Comparison of ENCODE assay signal across 1 cellular context in the genomic region with DNA sequence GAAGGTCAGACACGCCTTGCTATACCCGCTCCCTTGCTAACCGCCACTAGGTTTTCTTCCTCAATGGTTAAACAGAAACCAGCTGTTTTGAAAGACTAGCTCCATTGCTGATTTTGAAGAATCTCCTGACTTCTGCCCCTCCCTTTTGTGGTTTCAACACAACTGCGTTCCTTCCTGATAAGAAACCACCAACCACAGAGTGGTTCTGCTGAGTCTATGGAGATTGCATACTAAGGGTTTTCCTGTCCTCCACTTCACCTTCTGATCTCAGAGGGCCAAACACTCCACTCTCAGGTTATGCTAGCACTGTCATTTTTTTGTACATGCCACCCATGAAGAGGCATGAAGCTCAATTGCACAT.
TF ChIP-seq lines count a peak whose summit lies in the region.

No MANE protein-coding gene starts in this region.

TF ChIP-seq in K562, 482 proteins besides CTCF, POLR2A, EP300 and RAD21 (continued from another document and continues in another):
- TF ChIP-seq, protein P1, sequence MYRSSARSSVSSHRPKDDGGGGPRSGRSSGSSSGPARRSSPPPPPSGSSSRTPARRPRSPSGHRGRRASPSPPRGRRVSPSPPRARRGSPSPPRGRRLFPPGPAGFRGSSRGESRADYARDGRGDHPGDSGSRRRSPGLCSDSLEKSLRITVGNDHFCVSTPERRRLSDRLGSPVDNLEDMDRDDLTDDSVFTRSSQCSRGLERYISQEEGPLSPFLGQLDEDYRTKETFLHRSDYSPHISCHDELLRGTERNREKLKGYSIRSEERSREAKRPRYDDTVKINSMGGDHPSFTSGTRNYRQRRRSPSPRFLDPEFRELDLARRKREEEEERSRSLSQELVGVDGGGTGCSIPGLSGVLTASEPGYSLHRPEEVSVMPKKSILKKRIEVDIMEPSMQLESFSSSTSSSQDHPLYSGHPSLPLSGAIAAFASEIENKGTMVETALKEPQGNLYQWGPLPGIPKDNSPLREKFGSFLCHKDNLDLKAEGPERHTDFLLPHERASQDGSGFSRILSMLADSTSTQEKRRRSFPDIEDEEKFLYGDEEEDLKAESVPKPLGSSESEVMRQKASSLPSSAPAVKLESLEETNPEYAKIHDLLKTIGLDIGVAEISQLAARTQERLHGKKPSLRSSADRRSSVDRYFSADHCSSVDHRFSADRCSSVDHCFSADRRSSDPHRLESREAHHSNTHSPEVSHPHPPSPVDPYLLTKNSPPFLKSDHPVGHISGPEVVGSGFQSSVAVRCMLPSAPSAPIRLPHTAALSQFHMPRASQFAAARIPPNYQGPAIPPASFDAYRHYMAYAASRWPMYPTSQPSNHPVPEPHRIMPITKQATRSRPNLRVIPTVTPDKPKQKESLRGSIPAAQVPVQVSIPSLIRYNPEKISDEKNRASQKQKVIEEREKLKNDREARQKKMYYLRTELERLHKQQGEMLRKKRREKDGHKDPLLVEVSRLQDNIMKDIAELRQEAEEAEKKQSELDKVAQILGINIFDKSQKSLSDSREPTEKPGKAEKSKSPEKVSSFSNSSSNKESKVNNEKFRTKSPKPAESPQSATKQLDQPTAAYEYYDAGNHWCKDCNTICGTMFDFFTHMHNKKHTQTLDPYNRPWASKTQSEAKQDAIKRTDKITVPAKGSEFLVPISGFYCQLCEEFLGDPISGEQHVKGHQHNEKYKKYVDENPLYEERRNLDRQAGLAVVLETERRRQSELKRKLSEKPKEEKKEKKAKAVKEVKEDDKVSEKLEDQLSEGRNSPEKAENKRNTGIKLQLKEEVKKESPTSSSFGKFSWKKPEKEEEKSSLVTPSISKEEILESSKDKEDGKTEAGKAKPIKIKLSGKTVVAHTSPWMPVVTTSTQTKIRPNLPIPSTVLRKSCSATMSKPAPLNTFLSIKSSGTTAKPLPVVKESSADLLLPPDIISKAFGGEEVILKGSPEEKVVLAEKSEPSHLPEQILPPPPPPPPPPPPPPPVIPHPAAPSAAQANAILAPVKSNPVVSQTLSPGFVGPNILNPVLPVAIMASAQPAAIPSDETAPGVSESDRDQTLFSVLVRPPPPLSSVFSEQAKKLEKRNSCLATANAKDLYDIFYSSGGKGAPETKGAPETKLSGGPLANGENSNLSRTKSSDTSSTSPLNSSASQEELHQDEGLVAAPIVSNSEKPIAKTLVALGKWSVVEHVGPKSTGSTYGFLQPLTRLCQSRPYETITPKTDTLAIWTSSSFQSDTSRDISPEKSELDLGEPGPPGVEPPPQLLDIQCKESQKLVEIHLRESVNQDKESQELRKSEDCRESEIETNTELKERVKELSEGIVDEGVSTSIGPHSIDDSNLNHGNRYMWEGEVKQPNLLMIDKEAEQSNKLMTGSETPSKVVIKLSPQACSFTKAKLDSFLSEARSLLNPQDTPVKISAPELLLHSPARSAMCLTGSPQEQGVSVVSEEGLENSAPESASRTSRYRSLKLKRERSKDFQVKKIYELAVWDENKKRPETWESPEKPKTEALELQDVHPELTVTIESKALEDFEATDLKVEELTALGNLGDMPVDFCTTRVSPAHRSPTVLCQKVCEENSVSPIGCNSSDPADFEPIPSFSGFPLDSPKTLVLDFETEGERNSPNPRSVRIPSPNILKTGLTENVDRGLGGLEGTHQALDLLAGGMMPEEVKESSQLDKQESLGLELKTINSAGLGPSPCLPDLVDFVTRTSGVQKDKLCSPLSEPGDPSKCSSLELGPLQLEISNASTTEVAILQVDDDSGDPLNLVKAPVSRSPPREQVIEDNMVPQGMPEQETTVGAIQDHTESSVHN (IDR thresholded peaks at IDR 0.05; ENCODE audit: borderline replicate concordance in 1 of 2, low read depth in 1 of 2) = peak in 1 of 2 experiments; percentile 91; a peak in 2 of 4 replicates
- TF ChIP-seq SMARCA5 (IDR thresholded peaks at IDR 0.05) (no peak), NCOA6 (IDR thresholded peaks at IDR 0.05) (no peak), MTA1 (IDR thresholded peaks at IDR 0.05; ENCODE audit: borderline replicate concordance) (peak; percentile 82; the same call in 1 of the 2 replicates), ZNF766 (CRISPR knock-in tag; conservative IDR thresholded peaks at IDR 0.05) (peak; percentile 96), CHD4 (IDR thresholded peaks at IDR 0.05; ENCODE audit: insufficient read depth, insufficient replicate concordance, low read depth, low read length, poor library complexity, severe bottlenecking) (no peak), RFX5 (IDR thresholded peaks at IDR 0.05; ENCODE audit: low read depth, low read length) (no peak), YBX1 (IDR thresholded peaks at IDR 0.05) (no peak), ZNF24 (IDR thresholded peaks at IDR 0.05) (no peak; the same call in 1 of the 2 replicates), TFAM (CRISPR knock-in tag; conservative IDR thresholded peaks at IDR 0.05) (no peak), DDX20 (tag; IDR thresholded peaks at IDR 0.05; ENCODE audit: low read depth) (no peak)
- TF ChIP-seq, protein P2, sequence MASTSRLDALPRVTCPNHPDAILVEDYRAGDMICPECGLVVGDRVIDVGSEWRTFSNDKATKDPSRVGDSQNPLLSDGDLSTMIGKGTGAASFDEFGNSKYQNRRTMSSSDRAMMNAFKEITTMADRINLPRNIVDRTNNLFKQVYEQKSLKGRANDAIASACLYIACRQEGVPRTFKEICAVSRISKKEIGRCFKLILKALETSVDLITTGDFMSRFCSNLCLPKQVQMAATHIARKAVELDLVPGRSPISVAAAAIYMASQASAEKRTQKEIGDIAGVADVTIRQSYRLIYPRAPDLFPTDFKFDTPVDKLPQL (IDR thresholded peaks at IDR 0.05; ENCODE audit: extremely low read depth, insufficient read length) = no peak
- TF ChIP-seq, protein P3, sequence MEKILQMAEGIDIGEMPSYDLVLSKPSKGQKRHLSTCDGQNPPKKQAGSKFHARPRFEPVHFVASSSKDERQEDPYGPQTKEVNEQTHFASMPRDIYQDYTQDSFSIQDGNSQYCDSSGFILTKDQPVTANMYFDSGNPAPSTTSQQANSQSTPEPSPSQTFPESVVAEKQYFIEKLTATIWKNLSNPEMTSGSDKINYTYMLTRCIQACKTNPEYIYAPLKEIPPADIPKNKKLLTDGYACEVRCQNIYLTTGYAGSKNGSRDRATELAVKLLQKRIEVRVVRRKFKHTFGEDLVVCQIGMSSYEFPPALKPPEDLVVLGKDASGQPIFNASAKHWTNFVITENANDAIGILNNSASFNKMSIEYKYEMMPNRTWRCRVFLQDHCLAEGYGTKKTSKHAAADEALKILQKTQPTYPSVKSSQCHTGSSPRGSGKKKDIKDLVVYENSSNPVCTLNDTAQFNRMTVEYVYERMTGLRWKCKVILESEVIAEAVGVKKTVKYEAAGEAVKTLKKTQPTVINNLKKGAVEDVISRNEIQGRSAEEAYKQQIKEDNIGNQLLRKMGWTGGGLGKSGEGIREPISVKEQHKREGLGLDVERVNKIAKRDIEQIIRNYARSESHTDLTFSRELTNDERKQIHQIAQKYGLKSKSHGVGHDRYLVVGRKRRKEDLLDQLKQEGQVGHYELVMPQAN (IDR thresholded peaks at IDR 0.05; ENCODE audit: borderline replicate concordance) = no peak
- TF ChIP-seq, protein P4, sequence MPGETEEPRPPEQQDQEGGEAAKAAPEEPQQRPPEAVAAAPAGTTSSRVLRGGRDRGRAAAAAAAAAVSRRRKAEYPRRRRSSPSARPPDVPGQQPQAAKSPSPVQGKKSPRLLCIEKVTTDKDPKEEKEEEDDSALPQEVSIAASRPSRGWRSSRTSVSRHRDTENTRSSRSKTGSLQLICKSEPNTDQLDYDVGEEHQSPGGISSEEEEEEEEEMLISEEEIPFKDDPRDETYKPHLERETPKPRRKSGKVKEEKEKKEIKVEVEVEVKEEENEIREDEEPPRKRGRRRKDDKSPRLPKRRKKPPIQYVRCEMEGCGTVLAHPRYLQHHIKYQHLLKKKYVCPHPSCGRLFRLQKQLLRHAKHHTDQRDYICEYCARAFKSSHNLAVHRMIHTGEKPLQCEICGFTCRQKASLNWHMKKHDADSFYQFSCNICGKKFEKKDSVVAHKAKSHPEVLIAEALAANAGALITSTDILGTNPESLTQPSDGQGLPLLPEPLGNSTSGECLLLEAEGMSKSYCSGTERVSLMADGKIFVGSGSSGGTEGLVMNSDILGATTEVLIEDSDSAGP (CRISPR knock-in tag; IDR thresholded peaks at IDR 0.05) = no peak
- TF ChIP-seq, protein P5, sequence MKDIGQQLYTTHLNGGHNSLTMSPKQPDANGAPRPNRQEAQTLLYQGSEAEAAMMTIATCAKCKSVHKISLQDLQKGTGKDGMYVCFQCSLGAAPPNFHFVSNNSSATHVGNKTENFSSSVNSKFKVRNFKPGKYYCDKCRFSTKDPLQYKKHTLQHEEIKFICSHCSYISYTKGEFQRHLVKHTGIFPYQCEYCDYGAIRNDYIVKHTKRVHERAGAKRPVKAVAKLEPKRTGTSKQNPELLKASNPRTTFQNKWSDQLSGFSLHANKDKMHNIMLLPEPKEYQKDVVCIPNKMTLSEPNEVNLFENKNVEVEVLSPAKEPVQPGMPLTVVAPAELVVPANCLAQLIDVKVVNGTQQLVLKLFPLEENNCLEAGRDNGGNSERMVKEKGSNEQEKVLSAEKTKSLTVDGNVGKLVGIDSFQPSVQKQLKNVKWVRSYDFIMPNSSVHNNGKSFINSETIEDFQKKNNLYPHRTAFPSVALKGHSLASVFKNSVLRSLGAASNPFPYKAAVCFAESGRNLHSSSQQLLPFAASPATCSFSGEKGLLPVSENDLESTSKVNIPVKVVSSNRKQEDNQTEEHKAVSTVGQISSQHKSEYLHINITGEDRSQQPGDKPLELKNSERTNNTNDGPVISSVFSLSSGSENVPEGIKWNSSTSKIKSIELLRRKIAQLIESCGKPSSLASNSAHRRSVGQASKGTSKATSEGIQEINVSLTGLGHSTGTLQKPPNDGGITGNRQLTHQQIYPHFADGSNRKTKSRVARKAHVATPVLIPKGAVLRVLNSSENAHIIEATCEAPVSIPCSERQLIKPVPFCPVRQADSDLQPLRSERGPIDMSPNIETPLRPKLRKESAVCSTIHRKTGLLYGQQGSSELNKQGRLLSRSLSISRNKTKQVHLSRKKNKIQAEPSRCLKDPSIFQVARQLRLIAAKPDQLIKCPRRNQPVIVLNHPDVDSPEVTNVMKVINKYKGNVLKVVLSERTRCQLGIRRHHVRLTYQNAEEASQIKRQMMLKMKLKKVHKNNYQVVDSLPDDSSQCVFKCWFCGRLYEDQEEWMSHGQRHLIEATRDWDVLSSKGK (CRISPR knock-in tag; IDR thresholded peaks at IDR 0.05) = no peak
- TF ChIP-seq, protein P6, sequence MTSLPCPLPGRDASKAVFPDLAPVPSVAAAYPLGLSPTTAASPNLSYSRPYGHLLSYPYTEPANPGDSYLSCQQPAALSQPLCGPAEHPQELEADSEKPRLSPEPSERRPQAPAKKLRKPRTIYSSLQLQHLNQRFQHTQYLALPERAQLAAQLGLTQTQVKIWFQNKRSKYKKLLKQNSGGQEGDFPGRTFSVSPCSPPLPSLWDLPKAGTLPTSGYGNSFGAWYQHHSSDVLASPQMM (CRISPR knock-in tag; IDR thresholded peaks at IDR 0.05) = no peak
- TF ChIP-seq, protein P7, sequence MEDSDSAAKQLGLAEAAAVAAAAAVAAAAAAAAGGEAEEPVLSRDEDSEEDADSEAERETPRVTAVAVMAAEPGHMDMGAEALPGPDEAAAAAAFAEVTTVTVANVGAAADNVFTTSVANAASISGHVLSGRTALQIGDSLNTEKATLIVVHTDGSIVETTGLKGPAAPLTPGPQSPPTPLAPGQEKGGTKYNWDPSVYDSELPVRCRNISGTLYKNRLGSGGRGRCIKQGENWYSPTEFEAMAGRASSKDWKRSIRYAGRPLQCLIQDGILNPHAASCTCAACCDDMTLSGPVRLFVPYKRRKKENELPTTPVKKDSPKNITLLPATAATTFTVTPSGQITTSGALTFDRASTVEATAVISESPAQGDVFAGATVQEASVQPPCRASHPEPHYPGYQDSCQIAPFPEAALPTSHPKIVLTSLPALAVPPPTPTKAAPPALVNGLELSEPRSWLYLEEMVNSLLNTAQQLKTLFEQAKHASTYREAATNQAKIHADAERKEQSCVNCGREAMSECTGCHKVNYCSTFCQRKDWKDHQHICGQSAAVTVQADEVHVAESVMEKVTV (CRISPR knock-in tag; IDR thresholded peaks at IDR 0.05) = no peak
- TF ChIP-seq, protein P8, sequence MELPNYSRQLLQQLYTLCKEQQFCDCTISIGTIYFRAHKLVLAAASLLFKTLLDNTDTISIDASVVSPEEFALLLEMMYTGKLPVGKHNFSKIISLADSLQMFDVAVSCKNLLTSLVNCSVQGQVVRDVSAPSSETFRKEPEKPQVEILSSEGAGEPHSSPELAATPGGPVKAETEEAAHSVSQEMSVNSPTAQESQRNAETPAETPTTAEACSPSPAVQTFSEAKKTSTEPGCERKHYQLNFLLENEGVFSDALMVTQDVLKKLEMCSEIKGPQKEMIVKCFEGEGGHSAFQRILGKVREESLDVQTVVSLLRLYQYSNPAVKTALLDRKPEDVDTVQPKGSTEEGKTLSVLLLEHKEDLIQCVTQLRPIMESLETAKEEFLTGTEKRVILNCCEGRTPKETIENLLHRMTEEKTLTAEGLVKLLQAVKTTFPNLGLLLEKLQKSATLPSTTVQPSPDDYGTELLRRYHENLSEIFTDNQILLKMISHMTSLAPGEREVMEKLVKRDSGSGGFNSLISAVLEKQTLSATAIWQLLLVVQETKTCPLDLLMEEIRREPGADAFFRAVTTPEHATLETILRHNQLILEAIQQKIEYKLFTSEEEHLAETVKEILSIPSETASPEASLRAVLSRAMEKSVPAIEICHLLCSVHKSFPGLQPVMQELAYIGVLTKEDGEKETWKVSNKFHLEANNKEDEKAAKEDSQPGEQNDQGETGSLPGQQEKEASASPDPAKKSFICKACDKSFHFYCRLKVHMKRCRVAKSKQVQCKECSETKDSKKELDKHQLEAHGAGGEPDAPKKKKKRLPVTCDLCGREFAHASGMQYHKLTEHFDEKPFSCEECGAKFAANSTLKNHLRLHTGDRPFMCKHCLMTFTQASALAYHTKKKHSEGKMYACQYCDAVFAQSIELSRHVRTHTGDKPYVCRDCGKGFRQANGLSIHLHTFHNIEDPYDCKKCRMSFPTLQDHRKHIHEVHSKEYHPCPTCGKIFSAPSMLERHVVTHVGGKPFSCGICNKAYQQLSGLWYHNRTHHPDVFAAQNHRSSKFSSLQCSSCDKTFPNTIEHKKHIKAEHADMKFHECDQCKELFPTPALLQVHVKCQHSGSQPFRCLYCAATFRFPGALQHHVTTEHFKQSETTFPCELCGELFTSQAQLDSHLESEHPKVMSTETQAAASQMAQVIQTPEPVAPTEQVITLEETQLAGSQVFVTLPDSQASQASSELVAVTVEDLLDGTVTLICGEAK (IDR thresholded peaks at IDR 0.05) = no peak
- TF ChIP-seq, protein P8 (CRISPR knock-in tag; IDR thresholded peaks at IDR 0.05) = no peak
